8 cellular contexts compared by ENCODE assay signal in the genomic region with DNA sequence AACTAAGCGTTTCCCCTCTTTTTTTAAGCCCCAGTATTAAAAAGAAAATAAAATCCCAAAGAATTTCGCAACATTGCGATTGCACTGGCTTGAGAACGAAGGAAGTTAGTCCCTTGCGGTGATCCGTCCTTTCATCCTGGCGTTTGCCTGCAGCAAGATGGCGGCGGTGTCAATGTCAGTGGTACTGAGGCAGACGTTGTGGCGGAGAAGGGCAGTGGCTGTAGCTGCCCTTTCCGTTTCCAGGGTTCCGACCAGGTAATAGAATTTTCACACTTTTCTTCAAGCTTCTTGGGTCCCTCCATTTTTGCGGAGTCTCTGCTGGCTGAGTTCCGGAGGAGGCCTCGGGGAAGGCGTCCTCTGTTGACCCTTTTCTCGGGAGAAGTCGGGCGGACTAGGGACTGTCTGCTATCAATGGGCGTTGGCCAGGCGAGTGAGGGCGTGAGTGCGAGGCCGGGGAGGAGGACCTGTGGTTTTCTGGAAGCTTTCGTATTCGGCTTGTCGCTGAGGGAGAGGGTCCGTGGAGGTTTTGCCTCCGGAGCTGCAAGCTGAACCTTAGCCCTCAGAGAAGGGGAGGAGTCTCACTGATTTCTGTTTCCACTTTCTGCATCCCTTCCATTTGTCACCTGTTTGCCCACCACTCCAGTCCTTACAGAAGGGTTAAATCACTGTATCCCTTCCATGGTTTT. TPM values are rescaled to one million over a fixed set of nuclear protein-coding genes. Genes with fewer than 3 reads are reported as not detected.
DNase-seq lines count a peak whose midpoint lies in the region; ATAC-seq and TF ChIP-seq lines count a peak whose summit lies in the region.

Gene NDUFS4 (plus strand): TSS at position 134 of the 686 bp plus-strand sequence. CDS start 24 bp downstream, at position 158.

- no peak for TF ChIP-seq POLR2A in esophagus muscularis mucosa (IDR thresholded peaks at IDR 0.05; ENCODE audit: low read depth)

- H3K9me3 Mint-ChIP-seq in IgD-negative memory B cell: peaks cover 0 to 4% (median 2%) of the 10 kb centered on the region in 3 donors
- H3K9me3 Mint-ChIP-seq in activated T-cell treated with anti-CD3 and anti-CD28 coated beads, Interleukin-2, amount 50 U/mL, for 4 hours: no peaks in the 10 kb centered on the region

- H3K27ac ChIP-seq in esophagus muscularis mucosa (replicated peaks in 1 of 4) (peak within 1 kb of the TSS; percentile 80 to 87 (median 84)), muscle layer of duodenum (ENCODE audit: low read length) (peak within 1 kb of the TSS; percentile 91)

- ATAC-seq in GM21528 (IDR thresholded peaks at IDR 0.05; ENCODE audit: low FRiP score, unreplicated experiment): peak; percentile 96
- peak; percentile 88 to 92 for ATAC-seq in activated T-cell treated with anti-CD3 and anti-CD28 coated beads, Interleukin-2, amount 50 U/mL, for 4 hours

- H3K36me3 ChIP-seq in esophagus muscularis mucosa (no peaks in the 10 kb centered on the region), muscle layer of duodenum (ENCODE audit: control insufficient read depth in 1 of 2, insufficient read depth in 2 of 2, low read length in 2 of 2) (no peaks in the 10 kb centered on the region)

- peak within 1 kb of the TSS; percentile 92 to 97 (median 94) for H3K27ac Mint-ChIP-seq in IgD-negative memory B cell

- H3K36me3 Mint-ChIP-seq in IgD-negative memory B cell: no peaks in the 10 kb centered on the region
- peaks cover 1% of the 10 kb centered on the region for H3K36me3 Mint-ChIP-seq in activated T-cell treated with anti-CD3 and anti-CD28 coated beads, Interleukin-2, amount 50 U/mL, for 4 hours (ENCODE audit: insufficient read depth)

- H3K4me3 Mint-ChIP-seq in IgD-negative memory B cell: peak within 1 kb of the TSS; percentile 98 to 100 (median 99)
- H3K4me3 Mint-ChIP-seq in activated T-cell treated with anti-CD3 and anti-CD28 coated beads, Interleukin-2, amount 50 U/mL, for 4 hours: peak within 1 kb of the TSS; percentile 96

- H3K4me1 Mint-ChIP-seq in IgD-negative memory B cell: peaks cover 17 to 30% (median 26%) of the 10 kb centered on the region in 3 donors
- peaks cover 33% of the 10 kb centered on the region for H3K4me1 Mint-ChIP-seq in activated T-cell treated with anti-CD3 and anti-CD28 coated beads, Interleukin-2, amount 50 U/mL, for 4 hours (ENCODE audit: low read depth)

- no peak for TF ChIP-seq EP300 in esophagus muscularis mucosa (IDR thresholded peaks at IDR 0.05)

- peak; percentile 68 for DNase-seq in DMS 273 treated with DMSO at 0.1 percent for 48 hours (lab: John Stamatoyannopoulos, UW)
- DNase-seq in activated T-cell treated with anti-CD3 and anti-CD28 coated beads, Interleukin-2, amount 50 U/mL, for 4 hours: peak; percentile 67
- peak; percentile 94 for DNase-seq in esophagus muscularis mucosa (ENCODE audit: extremely low spot score)
- peak; percentile 58 to 62 for DNase-seq in stimulated activated CD8-positive, alpha-beta memory T cell treated with anti-CD3 and anti-CD28 coated beads, Interleukin-7, amount 100 ng/mL, for 4 hours (ENCODE audit: low read depth in 2 of 2)

- H3K4me1 ChIP-seq in esophagus muscularis mucosa: peaks cover 25 to 46% (median 41%) of the 10 kb centered on the region in 4 donors
- H3K4me1 ChIP-seq in muscle layer of duodenum (ENCODE audit: control insufficient read depth in 1 of 2, insufficient read depth in 2 of 2, low read length in 2 of 2): peaks cover 0 to 33% of the 10 kb centered on the region in 2 donors

- H3K27me3 ChIP-seq in esophagus muscularis mucosa (no peaks in the 10 kb centered on the region), muscle layer of duodenum (ENCODE audit: low read depth, low read length) (no peaks in the 10 kb centered on the region)

- H3K9me3 ChIP-seq in esophagus muscularis mucosa: no peaks in the 10 kb centered on the region
- peaks cover 0 to 6% of the 10 kb centered on the region in 2 donors for H3K9me3 ChIP-seq in muscle layer of duodenum (ENCODE audit: control insufficient read depth in 1 of 2, low read length in 2 of 2)

- TF ChIP-seq CTCF in esophagus muscularis mucosa (IDR thresholded peaks at IDR 0.05): peak; percentile 5 to 11 (median 7)

- peaks cover 5% of the 10 kb centered on the region for H3K27me3 Mint-ChIP-seq in IgD-negative memory B cell
- peaks cover 22% of the 10 kb centered on the region for H3K27me3 Mint-ChIP-seq in activated T-cell treated with anti-CD3 and anti-CD28 coated beads, Interleukin-2, amount 50 U/mL, for 4 hours (ENCODE audit: low read depth)

- WGBS in esophagus muscularis mucosa: 3% methylated on average over 14 of the region's 30 CpGs

- peak within 1 kb of the TSS; percentile 71 to 81 (median 76) for H3K4me3 ChIP-seq in esophagus muscularis mucosa
- H3K4me3 ChIP-seq in muscle layer of duodenum (ENCODE audit: low read depth in 1 of 2, low read length in 2 of 2): peak within 1 kb of the TSS; percentile 85 to 98

- intact Hi-C loops in esophagus muscularis mucosa (cut with DNase I): no loop called here

TF ChIP-seq in PFSK-1, 5 proteins besides CTCF, POLR2A, EP300 and RAD21:
- TF ChIP-seq TAF1 (IDR thresholded peaks at IDR 0.05; ENCODE audit: borderline replicate concordance, insufficient read depth, low read length) (peak; percentile 97), SIN3A (IDR thresholded peaks at IDR 0.05; ENCODE audit: borderline replicate concordance, insufficient read depth, low read length) (no peak), REST (IDR thresholded peaks at IDR 0.05; ENCODE audit: insufficient read depth in 1 of 2, low read depth in 2 of 2, low read length in 2 of 2) (peak; percentile 55 to 63; a peak in 2 of 4 replicates), POLR2AphosphoS5 (IDR thresholded peaks at IDR 0.05; ENCODE audit: low read depth, low read length) (peak; percentile 92), FOXP2 (optimal IDR thresholded peaks at IDR 0.05; ENCODE audit: borderline replicate concordance, extremely low read depth, extremely low read length, insufficient read depth) (no peak)

RNA-seq across cellular contexts. Expression of gene NDUFS4, which starts in this region (rescaled TPM):
- 77.0 TPM for polyA plus RNA-seq in IgD-negative memory B cell
- 70.2 TPM for polyA plus RNA-seq in PFSK-1 (2012; ENCODE audit: insufficient read length, low read depth)
- total RNA-seq in activated T-cell treated with anti-CD3 and anti-CD28 coated beads, Interleukin-2, amount 50 U/mL, for 4 hours: 10 to 100 TPM; 36.2 to 45.7 (median 42.9) TPM
- 100 to 1,000 TPM in 2 of 4 donors, 10 to 100 TPM in 2; 78.5 to 120 (median 90.3) TPM for total RNA-seq in esophagus muscularis mucosa

Comparison
In these comparisons a context has a peak if more than half of its experiments do, and no peak if none do; other contexts are left out.
1. Peak in every context shown above with its lines: DNase-seq, ATAC-seq, H3K4me3 ChIP-seq and H3K27ac ChIP-seq.